In the genomic region with DNA sequence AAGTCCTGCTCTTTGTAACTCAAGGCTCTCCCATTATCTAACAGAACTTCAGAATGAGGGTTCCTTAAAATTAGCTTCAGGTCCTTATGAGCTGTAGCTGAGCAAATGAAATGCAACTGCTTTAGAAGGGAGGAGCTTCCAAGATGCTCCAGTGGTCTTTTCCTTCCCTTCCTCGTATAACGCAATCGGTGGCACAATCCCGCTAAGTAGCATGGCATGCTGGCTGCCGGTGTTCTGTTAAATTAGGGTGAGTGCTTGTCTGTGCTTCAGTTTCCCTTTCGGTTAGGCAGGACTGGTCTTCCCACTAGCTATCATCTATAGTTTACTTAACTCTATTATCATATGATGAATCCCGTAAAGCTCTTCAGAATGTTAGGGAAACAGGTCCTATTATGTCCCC, we compare ENCODE assay signal across 8 cellular contexts. TPM values are rescaled to one million over a fixed set of nuclear protein-coding genes. Genes with fewer than 3 reads are reported as not detected.
DNase-seq lines count a peak whose midpoint lies in the region; ATAC-seq and TF ChIP-seq lines count a peak whose summit lies in the region.

No MANE protein-coding gene starts in this region.

- CTCF ChIA-PET in T-cell (lab: Charles Lee) = interaction anchor here (0.7 to 4.3 kb wide), 10 partner anchors 12 to 193 kb away, joined by 3 to 23 read pairs (median 4); no protein-coding TSS in a partner anchor

- DNase-seq in EL (peak; percentile 4), T-cell (peak in 14 of 34 experiments; percentile 8 to 34 (median 15)), fibroblast of mammary gland (ENCODE audit: low read depth) (no peak), ovary (peak in 1 of 5 donors; percentile 26), NCI-H146 treated with DMSO at 0.1 percent for 48 hours (lab: John Stamatoyannopoulos, UW; ENCODE audit: unreplicated experiment) (no peak), caudate nucleus (lab: John Stamatoyannopoulos, UW) (no peak), cortex of kidney (lab: John Stamatoyannopoulos, UW) (no peak)

- H3K4me3 ChIP-seq in fibroblast of mammary gland (ENCODE audit: control insufficient read depth, low read depth, low read length) (peak overlapping the region; percentile 42), ovary (peak overlapping the region; percentile 63)

- H3K36me3 ChIP-seq in ovary = no peaks in the 10 kb centered on the region

- POLR2A ChIA-PET in T-cell (lab: Charles Lee) = interaction anchor here (0.9 to 1.6 kb wide), 3 partner anchors 17 to 19 kb away, joined by 3 to 4 read pairs (median 4); no protein-coding TSS in a partner anchor

- ATAC-seq in HG02571 (IDR thresholded peaks at IDR 0.05; ENCODE audit: unreplicated experiment) (peak; percentile 35), T-cell (replicated peaks in 1 of 4) (peak; percentile 37 to 63 (median 48))

- H3K4me1 ChIP-seq in ovary (ENCODE audit: insufficient read depth) = peaks cover 13% of the 10 kb centered on the region

- no peaks in the 10 kb centered on the region for H3K27me3 ChIP-seq in ovary

- H3K9me3 Mint-ChIP-seq in T-cell = no peaks in the 10 kb centered on the region

- H3K36me3 Mint-ChIP-seq in T-cell = peaks cover 30% of the 10 kb centered on the region

- H3K9me3 ChIP-seq in ovary = no peaks in the 10 kb centered on the region

- TF ChIP-seq EP300 in ovary (IDR thresholded peaks at IDR 0.05) = no peak

- H3K4me3 Mint-ChIP-seq in T-cell = peak overlapping the region; percentile 86 to 98 (median 96)

- 11 to 21% (median 17%) methylated on average over 7 of the region's 7 CpGs for WGBS in ovary, 3 donors

- H3K4me1 Mint-ChIP-seq in T-cell = peaks cover 55 to 71% (median 60%) of the 10 kb centered on the region in 3 donors

- H3K27ac Mint-ChIP-seq in T-cell = peak overlapping the region; percentile 88 to 95

- H3K27me3 Mint-ChIP-seq in T-cell = no peaks in the 10 kb centered on the region

- no peak for TF ChIP-seq POLR2A in ovary (IDR thresholded peaks at IDR 0.05)

- intact Hi-C loops in ovary (cut with DNase I) = no loop called here

- TF ChIP-seq CTCF in fibroblast of mammary gland (conservative IDR thresholded peaks at IDR 0.05; ENCODE audit: control insufficient read depth, insufficient read depth, low read depth, low read length) = no peak
- TF ChIP-seq CTCF in ovary (IDR thresholded peaks at IDR 0.05) = no peak

- H3K27ac ChIP-seq in ovary = no peak overlapping the region
- H3K27ac ChIP-seq in caudate nucleus (ENCODE audit: low read depth, low read length) = no peak overlapping the region

RNA-seq across cellular contexts. Expression of a gene that starts 0.9 kb away (rescaled TPM):
- 10 to 100 TPM; 33.0 to 60.0 (median 50.5) TPM for total RNA-seq in T-cell
- 10 to 100 TPM in 3 of 7 donors, 1 to 10 TPM in 4; 5.2 to 18.5 (median 9.9) TPM for total RNA-seq in ovary
- 10 to 100 TPM in 1 of 2 donors, 1 to 10 TPM in 1; 7.3 to 24.7 TPM for polyA plus RNA-seq in ovary
